Comparison of ENCODE assay signal across 23 cellular contexts in the genomic region with DNA sequence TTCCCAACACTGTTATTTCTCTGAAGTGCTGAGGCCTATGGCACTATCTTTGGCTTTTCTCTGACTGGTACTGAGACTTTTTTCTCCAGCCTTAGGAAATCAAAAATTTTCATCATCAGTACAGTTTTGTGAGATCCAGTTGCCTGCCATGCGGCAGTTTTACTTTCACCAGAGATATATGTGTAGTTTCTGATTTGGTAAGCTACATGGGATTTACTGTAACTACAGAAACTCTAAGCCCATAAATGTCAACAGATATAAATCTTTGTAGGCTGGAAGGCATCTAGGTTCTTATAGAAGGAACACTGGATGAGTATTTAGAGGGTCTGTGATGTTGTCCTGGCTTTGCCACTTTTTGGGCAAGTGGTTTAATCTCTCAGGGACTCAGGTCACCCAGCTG.
DNase-seq lines count a peak whose midpoint lies in the region; ATAC-seq, FAIRE-seq and TF ChIP-seq lines count a peak whose summit lies in the region.
"Had no signal": no experiment of that assay in that cellular context is flagged by ENCODE, and none has a peak within 500 bp of the region (broad histone marks: within the 10 kb centered on the region; RNA-seq: fewer than 3 reads in every experiment).

No MANE protein-coding gene starts in this region.

- H3K36me3 Mint-ChIP-seq in activated CD8-positive, alpha-beta T cell treated with anti-CD3 and anti-CD28 coated beads for 36 hours (ENCODE audit: low read depth): peaks cover 65% of the 10 kb centered on the region
- H3K36me3 Mint-ChIP-seq in activated CD8-positive, alpha-beta T cell treated with anti-CD3 and anti-CD28 coated beads, Interleukin-2, amount 10 ng/mL, durations not matched to agents 7 days and 5 days (ENCODE audit: low read depth): peaks cover 66% of the 10 kb centered on the region
- H3K36me3 Mint-ChIP-seq in activated B cell treated with CpG ODN at 0.5 μM for 24 hours (ENCODE audit: low read depth) (peaks cover 92% of the 10 kb centered on the region), memory B cell (peaks cover 48% of the 10 kb centered on the region)

- peak overlapping the region; percentile 23 for H3K27ac Mint-ChIP-seq in activated CD8-positive, alpha-beta T cell treated with anti-CD3 and anti-CD28 coated beads for 36 hours
- no peak overlapping the region for H3K27ac Mint-ChIP-seq in activated CD8-positive, alpha-beta T cell treated with anti-CD3 and anti-CD28 coated beads, Interleukin-2, amount 10 ng/mL, durations not matched to agents 7 days and 5 days
- H3K27ac Mint-ChIP-seq in activated B cell treated with CpG ODN at 0.5 μM for 24 hours (peak overlapping the region; percentile 75), memory B cell (peak overlapping the region; percentile 90)
- H3K27ac Mint-ChIP-seq: activated CD8-positive, alpha-beta memory T cell treated with anti-CD3 and anti-CD28 coated beads, Interleukin-2, amount 10 ng/mL, durations not matched to agents 7 days and 5 days had no signal

- no peak for DNase-seq in activated CD8-positive, alpha-beta T cell treated with anti-CD3 and anti-CD28 coated beads for 36 hours
- DNase-seq in activated CD8-positive, alpha-beta T cell treated with anti-CD3 and anti-CD28 coated beads, Interleukin-2, amount 10 ng/mL, durations not matched to agents 7 days and 5 days: no peak
- no peak for DNase-seq in GM19239 (ENCODE audit: insufficient read length, low spot score)
- no peak for DNase-seq in activated B cell treated with CpG ODN at 0.5 μM for 24 hours
- DNase-seq in memory B cell (ENCODE audit: low spot score in 2 of 2): no peak
- no peak for DNase-seq in NCI-H2227 (lab: John Stamatoyannopoulos, UW; ENCODE audit: unreplicated experiment)
- DNase-seq in RWPE1 (ENCODE audit: low spot score): no peak
- DNase-seq: activated CD4-positive, CD25-positive, alpha-beta regulatory T cell; activated CD8-positive, alpha-beta memory T cell treated with anti-CD3 and anti-CD28 coated beads, Interleukin-2, amount 10 ng/mL, durations not matched to agents 7 days and 5 days; activated gamma-delta T cell treated with Interleukin-2 at 50 U/mL for 16 hours; CD8-positive, alpha-beta memory T cell; DND-41; effector memory CD4-positive, alpha-beta T cell; head of caudate nucleus; NCI-H1092; NCI-H2029 treated with DMSO at 0.1 percent for 48 hours; NCI-H524; retina; stimulated activated CD4-positive, alpha-beta T cell treated with anti-CD3 and anti-CD28 coated beads, Interleukin-12 subunit alpha, Interleukin-12 subunit beta, amount 100 ng/mL, for 4 hours; testis had no signal

- peaks cover 18% of the 10 kb centered on the region for H3K4me1 Mint-ChIP-seq in activated CD8-positive, alpha-beta T cell treated with anti-CD3 and anti-CD28 coated beads for 36 hours (ENCODE audit: low read depth)
- H3K4me1 Mint-ChIP-seq in activated CD8-positive, alpha-beta T cell treated with anti-CD3 and anti-CD28 coated beads, Interleukin-2, amount 10 ng/mL, durations not matched to agents 7 days and 5 days (ENCODE audit: low read depth): no peaks in the 10 kb centered on the region
- H3K4me1 Mint-ChIP-seq in activated B cell treated with CpG ODN at 0.5 μM for 24 hours (peaks cover 56% of the 10 kb centered on the region), memory B cell (peaks cover 36% of the 10 kb centered on the region)

- no peak overlapping the region for H3K4me3 Mint-ChIP-seq in activated CD8-positive, alpha-beta T cell treated with anti-CD3 and anti-CD28 coated beads for 36 hours
- no peak overlapping the region for H3K4me3 Mint-ChIP-seq in activated CD8-positive, alpha-beta T cell treated with anti-CD3 and anti-CD28 coated beads, Interleukin-2, amount 10 ng/mL, durations not matched to agents 7 days and 5 days
- H3K4me3 Mint-ChIP-seq in activated B cell treated with CpG ODN at 0.5 μM for 24 hours: no peak overlapping the region
- no peak overlapping the region for H3K4me3 Mint-ChIP-seq in memory B cell
- H3K4me3 Mint-ChIP-seq: activated CD8-positive, alpha-beta memory T cell treated with anti-CD3 and anti-CD28 coated beads, Interleukin-2, amount 10 ng/mL, durations not matched to agents 7 days and 5 days; CD8-positive, alpha-beta memory T cell had no signal

- no peak for TF ChIP-seq CTCF in activated CD8-positive, alpha-beta T cell treated with anti-CD3 and anti-CD28 coated beads for 36 hours (IDR thresholded peaks at IDR 0.05)
- TF ChIP-seq CTCF in activated B cell treated with CpG ODN at 0.5 μM for 24 hours (IDR thresholded peaks at IDR 0.05): no peak
- TF ChIP-seq CTCF in RWPE1 (conservative IDR thresholded peaks at IDR 0.05; ENCODE audit: low read depth): no peak

- POLR2A ChIA-PET in activated CD8-positive, alpha-beta T cell treated with anti-CD3 and anti-CD28 coated beads for 36 hours (lab: Charles Lee): interaction anchor here (1.0 kb wide), 1 partner anchor 12 kb away, joined by 3 read pairs; no protein-coding TSS in a partner anchor
- POLR2A ChIA-PET in activated CD8-positive, alpha-beta T cell treated with anti-CD3 and anti-CD28 coated beads, Interleukin-2, amount 10 ng/mL, durations not matched to agents 7 days and 5 days (lab: Charles Lee): no interaction called here
- POLR2A ChIA-PET in activated B cell treated with CpG ODN at 0.5 μM for 24 hours (lab: Charles Lee) (interaction anchor here (0.5 kb wide), 1 partner anchor 123 kb away, joined by 8 read pairs; the partner anchor contains the start of gene SPDL1), RWPE1 (lab: Yijun Ruan, JAX; ENCODE audit: low non-redundant PET) (no interaction called here)

- CTCF ChIA-PET in activated CD8-positive, alpha-beta T cell treated with anti-CD3 and anti-CD28 coated beads for 36 hours (lab: Charles Lee): no interaction called here
- CTCF ChIA-PET in activated CD8-positive, alpha-beta T cell treated with anti-CD3 and anti-CD28 coated beads, Interleukin-2, amount 10 ng/mL, durations not matched to agents 7 days and 5 days (lab: Charles Lee): no interaction called here
- CTCF ChIA-PET in activated B cell treated with CpG ODN at 0.5 μM for 24 hours (lab: Charles Lee): no interaction called here
- CTCF ChIA-PET in RWPE1 (lab: Yijun Ruan, JAX): interaction anchor here (2.4 kb wide), 1 partner anchor 274 kb away, joined by 9 read pairs; the partner anchor contains the start of gene INSYN2B

- peak; percentile 14 for FAIRE-seq in GM19239 (lab: Jason Lieb, UNC)

- H3K27ac ChIP-seq in RWPE1: no peak overlapping the region
- H3K27ac ChIP-seq: KMS-11, testis had no signal

- no peaks in the 10 kb centered on the region for H3K27me3 Mint-ChIP-seq in activated CD8-positive, alpha-beta T cell treated with anti-CD3 and anti-CD28 coated beads for 36 hours
- H3K27me3 Mint-ChIP-seq in activated CD8-positive, alpha-beta T cell treated with anti-CD3 and anti-CD28 coated beads, Interleukin-2, amount 10 ng/mL, durations not matched to agents 7 days and 5 days (ENCODE audit: low read depth): no peaks in the 10 kb centered on the region
- H3K27me3 Mint-ChIP-seq in activated B cell treated with CpG ODN at 0.5 μM for 24 hours (no peaks in the 10 kb centered on the region), memory B cell (no peaks in the 10 kb centered on the region)
- H3K27me3 Mint-ChIP-seq: activated CD8-positive, alpha-beta memory T cell treated with anti-CD3 and anti-CD28 coated beads, Interleukin-2, amount 10 ng/mL, durations not matched to agents 7 days and 5 days; CD8-positive, alpha-beta memory T cell had no signal

- ATAC-seq in activated CD8-positive, alpha-beta T cell treated with anti-CD3 and anti-CD28 coated beads for 36 hours: no peak
- ATAC-seq in activated CD8-positive, alpha-beta T cell treated with anti-CD3 and anti-CD28 coated beads, Interleukin-2, amount 10 ng/mL, durations not matched to agents 7 days and 5 days: no peak
- no peak for ATAC-seq in activated B cell treated with CpG ODN at 0.5 μM for 24 hours (ENCODE audit: low read depth)
- ATAC-seq in memory B cell (ENCODE audit: low read depth): no peak
- ATAC-seq in HG02870 (IDR thresholded peaks at IDR 0.05; ENCODE audit: unreplicated experiment): no peak
- ATAC-seq: activated CD8-positive, alpha-beta memory T cell treated with anti-CD3 and anti-CD28 coated beads, Interleukin-2, amount 10 ng/mL, durations not matched to agents 7 days and 5 days; Right ventricle myocardium inferior had no signal

- intact Hi-C loops in activated CD8-positive, alpha-beta T cell treated with anti-CD3 and anti-CD28 coated beads for 36 hours (cut with micrococcal nuclease): no loop called here
- intact Hi-C loops in activated B cell treated with CpG ODN at 0.5 μM for 24 hours (cut with micrococcal nuclease): loop anchor here (5.0 kb wide), 1 partner anchor 41 kb away; no protein-coding TSS in a partner anchor

- no peaks in the 10 kb centered on the region for H3K9me3 Mint-ChIP-seq in activated CD8-positive, alpha-beta T cell treated with anti-CD3 and anti-CD28 coated beads for 36 hours
- no peaks in the 10 kb centered on the region for H3K9me3 Mint-ChIP-seq in activated CD8-positive, alpha-beta T cell treated with anti-CD3 and anti-CD28 coated beads, Interleukin-2, amount 10 ng/mL, durations not matched to agents 7 days and 5 days (ENCODE audit: insufficient read depth)
- no peaks in the 10 kb centered on the region for H3K9me3 Mint-ChIP-seq in activated B cell treated with CpG ODN at 0.5 μM for 24 hours
- no peaks in the 10 kb centered on the region for H3K9me3 Mint-ChIP-seq in memory B cell
- H3K9me3 Mint-ChIP-seq: CD8-positive, alpha-beta memory T cell had no signal

Comparison
In these comparisons a context has a peak if more than half of its experiments do, and no peak if none do; other contexts are left out.
1. POLR2A ChIA-PET loops: an anchor here in activated CD8-positive, alpha-beta T cell treated with anti-CD3 and anti-CD28 coated beads for 36 hours (1.0 kb wide) and activated B cell treated with CpG ODN at 0.5 μM for 24 hours (0.5 kb wide); none called in activated CD8-positive, alpha-beta T cell treated with anti-CD3 and anti-CD28 coated beads, Interleukin-2, amount 10 ng/mL, durations not matched to agents 7 days and 5 days and RWPE1.